6 cellular contexts compared by ENCODE assay signal in genomic region chr1:109249654-109250401, GRCh38. TPM values are rescaled to one million over a fixed set of nuclear protein-coding genes. Genes with fewer than 3 reads are reported as not detected.
DNase-seq lines count a peak whose midpoint lies in the region; ATAC-seq lines count a peak whose summit lies in the region.

No MANE protein-coding gene starts in this region.

- ATAC-seq in Right ventricle myocardium inferior, result no peak

- intact Hi-C loops in Right ventricle myocardium inferior (cut with DNase I) (loop anchor here (1.0 kb wide), 1 partner anchor 35 kb away; no protein-coding TSS in a partner anchor), cardiac septum (cut with DNase I) (no loop called here)

- H3K27me3 Mint-ChIP-seq in immature natural killer cell (ENCODE audit: low read depth in 3 of 3), result peaks cover 0 to 11% (median 4%) of the 10 kb centered on the region in 3 donors

- peaks cover 14% of the 10 kb centered on the region for H3K27me3 ChIP-seq in SJSA1 (replicated peaks)

- H3K36me3 ChIP-seq in SJSA1, result peaks cover 2% of the 10 kb centered on the region; the same call in 1 of the 2 replicates

- no peak overlapping the region for H3K27ac Mint-ChIP-seq in immature natural killer cell

- no peak overlapping the region for H3K27ac ChIP-seq in SJSA1

- H3K4me3 ChIP-seq in SJSA1, result peak overlapping the region; percentile 41

- DNase-seq in Right ventricle myocardium inferior (ENCODE audit: missing footprints) (peak; percentile 58), cardiac septum (ENCODE audit: low spot score) (no peak), SJSA1 (ENCODE audit: low read depth in 1 of 2, low spot score in 2 of 2) (no peak), immature natural killer cell (peak in 1 of 3 donors; percentile 14), hippocampal formation (lab: John Stamatoyannopoulos, UW) (no peak), EL (no peak)

- H3K4me3 Mint-ChIP-seq in immature natural killer cell, result peak overlapping the region; percentile 63 to 80 (median 73)

- H3K4me1 ChIP-seq in SJSA1 (replicated peaks), result peaks cover 25% of the 10 kb centered on the region

- peaks cover 5 to 18% of the 10 kb centered on the region in 2 donors for H3K4me1 Mint-ChIP-seq in immature natural killer cell

- no peaks in the 10 kb centered on the region for H3K9me3 Mint-ChIP-seq in immature natural killer cell

- H3K36me3 Mint-ChIP-seq in immature natural killer cell, result no peaks in the 10 kb centered on the region

- H3K9me3 ChIP-seq in SJSA1 (replicated peaks), result no peaks in the 10 kb centered on the region; the same call in 1 of the 2 replicates

RNA-seq across cellular contexts. Expression of gene CELSR2, which starts 0.5 kb away (rescaled TPM):
- total RNA-seq in Right ventricle myocardium inferior, result 6.5 TPM
- 7.1 TPM for total RNA-seq in cardiac septum
- total RNA-seq in SJSA1 (2014; rRNA removed; shearing (Covaris generic)), result 0.11 TPM in 1 of 2 replicates, not detected in the other
- polyA plus RNA-seq in immature natural killer cell, result under 1 TPM in 2 of 3 donors, not detected in 1; 0.17 to 0.77 TPM

RNA-seq across cellular contexts. Expression of gene PSRC1, which starts 33.1 kb away (rescaled TPM):
- 1.2 TPM for total RNA-seq in Right ventricle myocardium inferior
- 0.59 TPM for total RNA-seq in cardiac septum
- total RNA-seq in SJSA1 (2014; rRNA removed; shearing (Covaris generic)), result 94.1 and 137 TPM in 2 replicates
- under 1 TPM in 2 of 3 donors, not detected in 1; 0.69 to 0.87 TPM for polyA plus RNA-seq in immature natural killer cell

RNA-seq across cellular contexts. Expression of gene SARS1, which starts 36.1 kb away (rescaled TPM):
- 97.6 TPM for total RNA-seq in Right ventricle myocardium inferior
- 104 TPM for total RNA-seq in cardiac septum
- total RNA-seq in SJSA1 (2014; rRNA removed; shearing (Covaris generic)), result 252 and 264 TPM in 2 replicates
- polyA plus RNA-seq in immature natural killer cell, result 100 to 1,000 TPM; 123 to 205 (median 149) TPM

RNA-seq across cellular contexts. Expression of gene MYBPHL, which starts 57.0 kb away (rescaled TPM):
- total RNA-seq in Right ventricle myocardium inferior (not detected), cardiac septum (1.2 TPM)
- not detected in 2 replicates for total RNA-seq in SJSA1 (2014; rRNA removed; shearing (Covaris generic))
- polyA plus RNA-seq in immature natural killer cell, result not detected

Comparison
In these comparisons a context has a peak if more than half of its experiments do, and no peak if none do; other contexts are left out.
1. RNA of gene PSRC1, which starts 33.1 kb away (total RNA-seq): 94.1 to 137 TPM in SJSA1; 1.2 TPM in Right ventricle myocardium inferior (single experiment) and 0.59 TPM in cardiac septum (single experiment); every median in the first group is over 10 times any median in the second.